Comparison of ENCODE assay signal across 8 cellular contexts in the genomic region with DNA sequence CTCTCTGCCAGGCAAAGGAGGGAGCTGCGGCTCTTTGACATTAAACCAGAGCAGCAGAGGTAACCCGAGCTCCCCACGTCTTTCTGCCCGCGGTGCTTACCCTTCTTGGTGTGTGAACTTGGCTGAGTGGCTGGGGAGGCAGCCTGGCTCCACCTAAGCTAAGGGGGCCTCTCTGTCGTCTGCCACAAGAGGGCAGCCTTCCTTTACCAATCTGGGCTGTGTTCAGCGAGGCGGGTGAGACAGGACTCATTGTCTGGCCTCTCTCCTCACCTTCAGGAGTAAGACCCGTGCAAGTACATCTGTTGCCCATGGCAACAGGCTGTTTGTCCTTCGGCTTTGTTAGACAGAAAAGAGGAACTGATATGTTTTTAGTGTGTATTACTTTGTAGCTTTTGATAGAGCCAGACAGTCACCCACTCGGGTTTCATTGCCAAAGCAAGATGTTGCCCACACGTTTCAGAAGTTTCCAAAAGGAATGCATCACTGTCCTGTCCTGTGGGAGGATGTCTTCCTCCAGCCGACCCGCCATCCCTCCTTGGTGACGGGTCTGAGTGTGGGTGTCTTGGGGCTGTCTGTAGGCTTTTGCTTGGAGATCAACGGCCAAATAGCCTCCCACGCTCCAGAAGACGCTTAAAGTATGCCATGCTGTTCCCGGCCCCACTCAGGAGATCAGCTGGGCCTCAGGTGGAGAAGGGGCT. TPM values are rescaled to one million over a fixed set of nuclear protein-coding genes. Genes with fewer than 3 reads are reported as not detected.
DNase-seq lines count a peak whose midpoint lies in the region; ATAC-seq and TF ChIP-seq lines count a peak whose summit lies in the region.

No MANE protein-coding gene starts in this region.

- H2AFZ ChIP-seq in parathyroid adenoma = no peak overlapping the region

- in situ Hi-C loops in KBM-7 (cut with MboI; ENCODE audit: low pct_unique_long_range_greater_than_20kb, low sequenced_read_pairs) = loop anchor here (10.0 kb wide), 1 partner anchor 74 kb away; no protein-coding TSS in a partner anchor

- ATAC-seq in GM21723 (IDR thresholded peaks at IDR 0.05; ENCODE audit: unreplicated experiment) (peak; percentile 70), gastroesophageal sphincter (peak; percentile 72), upper lobe of left lung (ENCODE audit: low FRiP score in 2 of 2) (peak; percentile 80 to 82)

- H3K4me3 ChIP-seq in gastroesophageal sphincter = no peak overlapping the region
- H3K4me3 ChIP-seq in parathyroid adenoma (ENCODE audit: low read depth, low read length) = no peak overlapping the region
- H3K4me3 ChIP-seq in upper lobe of left lung = no peak overlapping the region

- no peaks in the 10 kb centered on the region for H3K27me3 ChIP-seq in gastroesophageal sphincter
- H3K27me3 ChIP-seq in parathyroid adenoma (ENCODE audit: control insufficient read depth, insufficient read depth, low read length) = no peaks in the 10 kb centered on the region
- no peaks in the 10 kb centered on the region for H3K27me3 ChIP-seq in upper lobe of left lung

- no peak overlapping the region for H3K9ac ChIP-seq in parathyroid adenoma

- no peak overlapping the region for H3K4me2 ChIP-seq in parathyroid adenoma (ENCODE audit: low read length)

- H3K36me3 ChIP-seq in gastroesophageal sphincter (peaks cover 0 to 75% of the 10 kb centered on the region in 2 donors), parathyroid adenoma (ENCODE audit: control insufficient read depth, insufficient read depth, low read length) (no peaks in the 10 kb centered on the region), upper lobe of left lung (peaks cover 31 to 69% (median 56%) of the 10 kb centered on the region in 4 donors)

- H3K4me1 ChIP-seq in gastroesophageal sphincter (peaks cover 0 to 26% (median 5%) of the 10 kb centered on the region in 3 donors), parathyroid adenoma (no peaks in the 10 kb centered on the region), upper lobe of left lung (peaks cover 6 to 17% (median 7%) of the 10 kb centered on the region in 4 donors)

- 0 to 20% methylated on average over 1 to 3 of the region's 19 CpGs for WGBS in gastroesophageal sphincter (ENCODE audit: low coverage in 1 of 2), 2 donors
- WGBS in upper lobe of left lung, 2 donors = 44 to 53% methylated on average over 15 to 19 of the region's 19 CpGs

- DNase-seq in ELR (ENCODE audit: low read depth) = peak; percentile 79
- peak; percentile 93 for DNase-seq in KBM-7
- DNase-seq in SHP77 (lab: John Stamatoyannopoulos, UW) = peak; percentile 69 to 81
- peak; percentile 93 for DNase-seq in activated effector memory CD4-positive, alpha-beta T cell treated with anti-CD3 and anti-CD28 coated beads, Interleukin-2, amount 50 U/mL, for 16 hours
- peak in 1 of 2 donors; percentile 77 for DNase-seq in upper lobe of left lung

- H3K9me3 ChIP-seq in gastroesophageal sphincter = no peaks in the 10 kb centered on the region
- no peaks in the 10 kb centered on the region for H3K9me3 ChIP-seq in parathyroid adenoma (ENCODE audit: control insufficient read depth, low read length)
- H3K9me3 ChIP-seq in upper lobe of left lung = no peaks in the 10 kb centered on the region

- TF ChIP-seq POLR2A in gastroesophageal sphincter (IDR thresholded peaks at IDR 0.05) (no peak), upper lobe of left lung (IDR thresholded peaks at IDR 0.05) (no peak)

- peaks cover 2% of the 10 kb centered on the region for H3K79me2 ChIP-seq in parathyroid adenoma

- H3K27ac ChIP-seq in gastroesophageal sphincter (peak overlapping the region in 1 of 4 donors; percentile 24), parathyroid adenoma (no peak overlapping the region), upper lobe of left lung (no peak overlapping the region)

- TF ChIP-seq CTCF in gastroesophageal sphincter (IDR thresholded peaks at IDR 0.05) = peak in 3 of 4 experiments; percentile 82 to 88 (median 87)
- peak; percentile 86 for TF ChIP-seq CTCF in parathyroid adenoma (IDR thresholded peaks at IDR 0.05)
- TF ChIP-seq CTCF in upper lobe of left lung (IDR thresholded peaks at IDR 0.05) = peak; percentile 74 to 87 (median 84)

- TF ChIP-seq EP300 in gastroesophageal sphincter (IDR thresholded peaks at IDR 0.05) (no peak), upper lobe of left lung (IDR thresholded peaks at IDR 0.05) (no peak)

RNA-seq across cellular contexts. Expression of a gene that starts 4.6 kb away (rescaled TPM):
- total RNA-seq in gastroesophageal sphincter = 10 to 100 TPM; 41.4 to 79.7 (median 61.7) TPM
- 10 to 100 TPM; 29.3 to 59.6 (median 53.8) TPM for total RNA-seq in upper lobe of left lung

RNA-seq across cellular contexts. Expression of a gene that starts 54.5 kb away (rescaled TPM):
- 10 to 100 TPM; 28.6 to 49.1 (median 38.8) TPM for total RNA-seq in gastroesophageal sphincter
- 10 to 100 TPM; 10.6 to 21.0 (median 14.2) TPM for total RNA-seq in upper lobe of left lung
